8 cellular contexts compared by ENCODE assay signal in the genomic region with DNA sequence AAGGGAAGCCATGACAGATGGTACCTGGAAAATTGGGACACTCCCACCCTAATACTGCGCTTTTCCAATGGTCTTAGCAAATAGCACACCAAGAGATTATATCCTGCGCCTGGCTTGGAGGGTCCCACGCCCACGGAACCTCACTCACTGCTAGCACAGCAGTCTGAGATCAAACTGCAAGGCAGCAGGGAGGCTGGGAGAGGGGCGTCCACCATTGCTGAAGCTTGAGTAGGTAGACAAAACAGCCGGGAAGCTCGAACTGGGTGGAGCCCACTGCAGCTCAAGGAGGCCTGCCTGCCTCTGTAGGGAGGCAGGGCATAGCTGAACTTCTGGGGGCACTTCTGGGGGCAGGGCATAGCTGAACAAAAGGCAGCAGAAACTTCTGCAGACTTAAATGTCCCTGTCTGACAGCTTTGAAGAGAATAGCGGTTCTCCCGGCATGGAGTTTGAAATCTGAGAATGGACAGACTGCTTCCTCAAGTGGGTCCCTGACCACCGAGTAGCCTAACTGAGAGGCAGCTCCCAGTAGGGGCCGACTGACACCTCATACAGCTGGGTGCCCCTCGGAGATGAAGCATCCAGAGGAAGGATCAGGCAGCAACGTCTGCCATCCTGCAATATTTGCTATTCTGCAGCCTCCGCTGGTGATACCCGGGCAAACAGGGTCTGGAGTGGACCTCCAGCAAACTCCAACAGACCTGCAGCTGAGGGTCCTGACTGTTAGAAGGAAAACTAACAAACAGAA. TPM values are rescaled to one million over a fixed set of nuclear protein-coding genes. Genes with fewer than 3 reads are reported as not detected.
A peak's percentile ranks its signal among the peaks of the same experiment; 100 is the strongest.
DNase-seq lines count a peak whose midpoint lies in the region; ATAC-seq and TF ChIP-seq lines count a peak whose summit lies in the region.
"Not testable (repeated sequence)": the region's sequence is repeated elsewhere in the genome, so short reads cannot be mapped to it uniquely, and the experiment has no call there.

No MANE protein-coding gene starts in this region.

- H3K4me1 Mint-ChIP-seq in activated T-cell treated with anti-CD3 and anti-CD28 coated beads, Interleukin-2, amount 50 U/mL, for 24 hours (ENCODE audit: low read depth); activated naive CD8-positive, alpha-beta T cell treated with anti-CD3 and anti-CD28 coated beads, Interleukin-2, amount 10 ng/mL, durations not matched to agents 7 days and 5 days: not testable (repeated sequence)
- peaks cover 24 to 46% of the 10 kb centered on the region in 2 donors for H3K4me1 Mint-ChIP-seq in stimulated activated naive B cell treated with anti-CD40 and anti-IgM and Interleukin-4, amounts not matched to agents 10 μg/mL and 1 μg/mL and 100 μg/mL, for 72 hours

- not testable (repeated sequence) for H3K4me3 Mint-ChIP-seq in activated T-cell treated with anti-CD3 and anti-CD28 coated beads, Interleukin-2, amount 50 U/mL, for 24 hours; activated naive CD8-positive, alpha-beta T cell treated with anti-CD3 and anti-CD28 coated beads, Interleukin-2, amount 10 ng/mL, durations not matched to agents 7 days and 5 days; stimulated activated naive B cell treated with anti-CD40 and anti-IgM and Interleukin-4, amounts not matched to agents 10 μg/mL and 1 μg/mL and 100 μg/mL, for 72 hours

- POLR2A ChIA-PET in activated naive CD8-positive, alpha-beta T cell treated with anti-CD3 and anti-CD28 coated beads, Interleukin-2, amount 10 ng/mL, durations not matched to agents 7 days and 5 days (lab: Charles Lee), result not testable (repeated sequence)

- H3K4me3 ChIP-seq in left ventricle myocardium inferior, spleen: not testable (repeated sequence)

- peaks cover 26% of the 10 kb centered on the region for H3K36me3 Mint-ChIP-seq in activated T-cell treated with anti-CD3 and anti-CD28 coated beads, Interleukin-2, amount 50 U/mL, for 24 hours (ENCODE audit: low read depth)
- not testable (repeated sequence) for H3K36me3 Mint-ChIP-seq in activated naive CD8-positive, alpha-beta T cell treated with anti-CD3 and anti-CD28 coated beads, Interleukin-2, amount 10 ng/mL, durations not matched to agents 7 days and 5 days
- H3K36me3 Mint-ChIP-seq in stimulated activated naive B cell treated with anti-CD40 and anti-IgM and Interleukin-4, amounts not matched to agents 10 μg/mL and 1 μg/mL and 100 μg/mL, for 72 hours, result peaks cover 22 to 35% of the 10 kb centered on the region in 2 donors

- not testable (repeated sequence) for H3K27me3 Mint-ChIP-seq in activated T-cell treated with anti-CD3 and anti-CD28 coated beads, Interleukin-2, amount 50 U/mL, for 24 hours; activated naive CD8-positive, alpha-beta T cell treated with anti-CD3 and anti-CD28 coated beads, Interleukin-2, amount 10 ng/mL, durations not matched to agents 7 days and 5 days; stimulated activated naive B cell treated with anti-CD40 and anti-IgM and Interleukin-4, amounts not matched to agents 10 μg/mL and 1 μg/mL and 100 μg/mL, for 72 hours

- peaks cover 73% of the 10 kb centered on the region for H3K4me1 ChIP-seq in left ventricle myocardium inferior
- peaks cover 5 to 42% (median 27%) of the 10 kb centered on the region in 6 donors for H3K4me1 ChIP-seq in spleen

- ATAC-seq in activated naive CD8-positive, alpha-beta T cell treated with anti-CD3 and anti-CD28 coated beads, Interleukin-2, amount 10 ng/mL, durations not matched to agents 7 days and 5 days (ENCODE audit: low read depth); stimulated activated naive B cell treated with anti-CD40 and anti-IgM and Interleukin-4, amounts not matched to agents 10 μg/mL and 1 μg/mL and 100 μg/mL, for 72 hours (replicated peaks): not testable (repeated sequence)

- H3K27me3 ChIP-seq in left ventricle myocardium inferior (ENCODE audit: low read depth); spleen (replicated peaks in 1 of 7): not testable (repeated sequence)

- DNase-seq in activated CD8-positive, alpha-beta memory T cell treated with anti-CD3 and anti-CD28 coated beads for 24 hours, result peak; percentile 40
- peak; percentile 9 for DNase-seq in activated T-cell treated with anti-CD3 and anti-CD28 coated beads, Interleukin-2, amount 50 U/mL, for 24 hours
- DNase-seq in activated effector memory CD4-positive, alpha-beta T cell treated with anti-CD3 and anti-CD28 coated beads, Interleukin-2, amount 50 U/mL, for 16 hours, result peak; percentile 38
- peak; percentile 22 for DNase-seq in activated naive CD8-positive, alpha-beta T cell treated with anti-CD3 and anti-CD28 coated beads, Interleukin-2, amount 10 ng/mL, durations not matched to agents 7 days and 5 days
- not testable (repeated sequence) for DNase-seq in left ventricle myocardium inferior; stimulated activated naive B cell treated with anti-CD40 and anti-IgM and Interleukin-4, amounts not matched to agents 10 μg/mL and 1 μg/mL and 100 μg/mL, for 72 hours
- peak; percentile 52 for DNase-seq in posterior vena cava (ENCODE audit: low spot score)
- DNase-seq in spleen, result peak; percentile 51

- not testable (repeated sequence) for H3K9me3 Mint-ChIP-seq in activated T-cell treated with anti-CD3 and anti-CD28 coated beads, Interleukin-2, amount 50 U/mL, for 24 hours; activated naive CD8-positive, alpha-beta T cell treated with anti-CD3 and anti-CD28 coated beads, Interleukin-2, amount 10 ng/mL, durations not matched to agents 7 days and 5 days; stimulated activated naive B cell treated with anti-CD40 and anti-IgM and Interleukin-4, amounts not matched to agents 10 μg/mL and 1 μg/mL and 100 μg/mL, for 72 hours

- intact Hi-C loops in left ventricle myocardium inferior (cut with micrococcal nuclease), result loop anchor here (5.0 kb wide), 1 partner anchor 207 kb away; no protein-coding TSS in a partner anchor
- intact Hi-C loops in posterior vena cava (cut with DNase I); spleen (cut with DNase I; ENCODE audit: low total_unique reads): not testable (repeated sequence)

- not testable (repeated sequence) for TF ChIP-seq POLR2A in spleen (IDR thresholded peaks at IDR 0.05)

- H3K36me3 ChIP-seq in left ventricle myocardium inferior, result peaks cover 15% of the 10 kb centered on the region
- H3K36me3 ChIP-seq in spleen, result peaks cover 0 to 30% (median 10%) of the 10 kb centered on the region in 6 donors

- H3K27ac ChIP-seq in left ventricle myocardium inferior (replicated peaks), result peak overlapping the region; percentile 87
- not testable (repeated sequence) for H3K27ac ChIP-seq in spleen

- H3K27ac Mint-ChIP-seq in activated T-cell treated with anti-CD3 and anti-CD28 coated beads, Interleukin-2, amount 50 U/mL, for 24 hours; activated naive CD8-positive, alpha-beta T cell treated with anti-CD3 and anti-CD28 coated beads, Interleukin-2, amount 10 ng/mL, durations not matched to agents 7 days and 5 days: not testable (repeated sequence)
- peak overlapping the region; percentile 37 for H3K27ac Mint-ChIP-seq in stimulated activated naive B cell treated with anti-CD40 and anti-IgM and Interleukin-4, amounts not matched to agents 10 μg/mL and 1 μg/mL and 100 μg/mL, for 72 hours

- H3K9me3 ChIP-seq in left ventricle myocardium inferior (replicated peaks); spleen: not testable (repeated sequence)

- WGBS in spleen, 5 donors, result 92 to 95% (median 93%) methylated on average over 15 of the region's 15 CpGs

- TF ChIP-seq CTCF in left ventricle myocardium inferior (IDR thresholded peaks at IDR 0.05; ENCODE audit: borderline replicate concordance); spleen (IDR thresholded peaks at IDR 0.05 in 8 of 11, conservative IDR thresholded peaks at IDR 0.05 in 3 of 11): not testable (repeated sequence)

RNA-seq across cellular contexts. Expression of a gene that starts 12.9 kb away (rescaled TPM):
- 10 to 100 TPM; 32.7 to 33.9 TPM for total RNA-seq in activated naive CD8-positive, alpha-beta T cell treated with anti-CD3 and anti-CD28 coated beads, Interleukin-2, amount 10 ng/mL, durations not matched to agents 7 days and 5 days
- total RNA-seq in left ventricle myocardium inferior (264 TPM), posterior vena cava (10 to 100 TPM; 29.4 to 39.2 TPM), spleen (10 to 100 TPM; 43.5 to 60.0 (median 49.0) TPM)
- 10 to 100 TPM; 15.4 to 20.0 (median 17.1) TPM for polyA plus RNA-seq in spleen
